ENCODE assay signal across 11 cellular contexts in genomic region chr19:13094771-13095392, GRCh38. TPM values are rescaled to one million over a fixed set of nuclear protein-coding genes. Genes with fewer than 3 reads are reported as not detected.
DNase-seq lines count a peak whose midpoint lies in the region; ATAC-seq and TF ChIP-seq lines count a peak whose summit lies in the region.
"Had no signal": no experiment of that assay in that cellular context is flagged by ENCODE, and none has a peak within 500 bp of the region (broad histone marks: within the 10 kb centered on the region; RNA-seq: fewer than 3 reads in every experiment).

No MANE protein-coding gene starts in this region.

- H3K36me3 Mint-ChIP-seq in MCF 10A (ENCODE audit: insufficient read depth, unreplicated experiment): peaks cover 11% of the 10 kb centered on the region
- no peaks in the 10 kb centered on the region for H3K36me3 Mint-ChIP-seq in CD8-positive, alpha-beta T cell

- POLR2A ChIA-PET in MCF 10A (lab: Yijun Ruan, JAX) (no interaction called here), Panc1 (lab: Charles Lee) (interaction anchor here (0.5 kb wide), 1 partner anchor 123 kb away, joined by 4 read pairs; no protein-coding TSS in a partner anchor)
- POLR2A ChIA-PET in CD8-positive, alpha-beta T cell (lab: Charles Lee): interaction anchor here (0.8 to 2.2 kb wide), 4 partner anchors 10 to 204 kb away, joined by 3 to 10 read pairs (median 3); partner anchors contain the start of gene GCDH

- H3K36me3 ChIP-seq in mammary epithelial cell (ENCODE audit: insufficient read depth, low read length) (peaks cover 2% of the 10 kb centered on the region), Panc1 (ENCODE audit: control insufficient read depth, insufficient read depth, low read length) (no peaks in the 10 kb centered on the region; the same call in 1 of the 2 replicates), iPS-15b (ENCODE audit: control insufficient read depth, insufficient read depth, low read length) (no peaks in the 10 kb centered on the region), tibial nerve (peaks cover 0 to 13% (median 0%) of the 10 kb centered on the region in 3 donors)
- H3K36me3 ChIP-seq in CD8-positive, alpha-beta T cell (ENCODE audit: insufficient read depth, low read length): no peaks in the 10 kb centered on the region

- ATAC-seq in Panc1: no peak
- ATAC-seq in CD8-positive, alpha-beta T cell: no peak

- intact Hi-C loops in mammary epithelial cell (cut with micrococcal nuclease): loop anchor here (2.0 kb wide), 1 partner anchor 60 kb away; no protein-coding TSS in a partner anchor
- intact Hi-C loops in MCF 10A (cut with micrococcal nuclease): loop anchor here (1.0 kb wide), 1 partner anchor 117 kb away; no protein-coding TSS in a partner anchor
- intact Hi-C loops in Panc1 (cut with micrococcal nuclease; ENCODE audit: unreplicated experiment): loop anchor here (5.0 to 10.0 kb wide), 2 partner anchors 60 to 118 kb away; no protein-coding TSS in a partner anchor
- intact Hi-C loops in CD8-positive, alpha-beta T cell (cut with DNase I, micrococcal nuclease): loop anchor here (5.0 kb wide), 2 partner anchors 63 to 208 kb away; partner anchors contain the start of gene KLF1 (in 1 of the 2)

- TF ChIP-seq EP300 in tibial nerve (IDR thresholded peaks at IDR 0.05): no peak

- no peak overlapping the region for H3K9ac ChIP-seq in mammary epithelial cell (ENCODE audit: insufficient read depth, low read length)
- H3K9ac ChIP-seq in iPS-15b (ENCODE audit: low read depth, low read length): no peak overlapping the region
- H3K9ac ChIP-seq: parathyroid adenoma had no signal

- H3K4me1 ChIP-seq in mammary epithelial cell (ENCODE audit: insufficient read depth, low read length) (peaks cover 2% of the 10 kb centered on the region), Panc1 (ENCODE audit: control insufficient read depth, insufficient read depth, low read length) (peaks cover 53% of the 10 kb centered on the region), iPS-15b (ENCODE audit: control insufficient read depth, insufficient read depth, low read length) (peaks cover 15% of the 10 kb centered on the region), tibial nerve (peaks cover 0 to 92% (median 80%) of the 10 kb centered on the region in 4 donors)
- H3K4me1 ChIP-seq in CD8-positive, alpha-beta T cell (ENCODE audit: insufficient read depth, low read length): peaks cover 40% of the 10 kb centered on the region
- H3K4me1 ChIP-seq: parathyroid adenoma had no signal

- H3K4me3 ChIP-seq in mammary epithelial cell (replicated peaks in 1 of 3; ENCODE audit: insufficient read depth in 1 of 3, low read depth in 2 of 3, low read length in 3 of 3): no peak overlapping the region
- no peak overlapping the region for H3K4me3 ChIP-seq in Panc1 (ENCODE audit: low read depth in 2 of 2, low read length in 2 of 2)
- peak overlapping the region; percentile 74 for H3K4me3 ChIP-seq in iPS-15b (ENCODE audit: low read depth, low read length)
- peak overlapping the region in 2 of 4 donors; percentile 35 to 40 for H3K4me3 ChIP-seq in tibial nerve
- H3K4me3 ChIP-seq in CD8-positive, alpha-beta T cell (ENCODE audit: low read depth, low read length): no peak overlapping the region

- peak in 1 of 2 donors; percentile 2 for TF ChIP-seq POLR2A in tibial nerve (IDR thresholded peaks at IDR 0.05)

- no peaks in the 10 kb centered on the region for H4K20me1 ChIP-seq in mammary epithelial cell (ENCODE audit: insufficient read depth, low read length)

- CTCF ChIA-PET in mammary epithelial cell (lab: Charles Lee; ENCODE audit: low non-redundant PET) (interaction anchor here (0.6 to 1.8 kb wide), 2 partner anchors 117 to 127 kb away, joined by 9 to 15 read pairs; no protein-coding TSS in a partner anchor), MCF 10A (lab: Yijun Ruan, JAX) (interaction anchor here (0.6 to 7.6 kb wide), 22 partner anchors 9 to 336 kb away, joined by 3 to 97 read pairs (median 4); partner anchors contain the start of gene DAND5), Panc1 (lab: Charles Lee) (interaction anchor here (0.6 to 1.2 kb wide), 5 partner anchors 34 to 204 kb away, joined by 3 to 8 read pairs (median 7); partner anchors contain the start of gene GCDH)
- CTCF ChIA-PET in CD8-positive, alpha-beta T cell (lab: Charles Lee): interaction anchor here (0.6 to 9.3 kb wide), 17 partner anchors 10 to 210 kb away, joined by 3 to 138 read pairs (median 12); partner anchors contain the start of gene DAND5

- no peak overlapping the region for H3K4me3 Mint-ChIP-seq in MCF 10A (ENCODE audit: unreplicated experiment)
- H3K4me3 Mint-ChIP-seq in CD8-positive, alpha-beta T cell: no peak overlapping the region

- in situ Hi-C loops in mammary epithelial cell (cut with MboI; ENCODE audit: low sequenced_read_pairs in 2 of 2): loop anchor here (5.0 to 10.0 kb wide), 2 partner anchors 118 to 120 kb away; no protein-coding TSS in a partner anchor
- in situ Hi-C loops in Panc1 (cut with HindIII; ENCODE audit: low pct_unique_long_range_greater_than_20kb, low sequenced_read_pairs): no loop called here
- in situ Hi-C loops in KBM-7 (cut with MboI; ENCODE audit: low pct_unique_long_range_greater_than_20kb, low sequenced_read_pairs): loop anchor here (25.0 kb wide), 1 partner anchor 108 kb away; the partner anchor contains the start of gene NFIX

- H3K27ac ChIP-seq in mammary epithelial cell (ENCODE audit: insufficient read depth, low read depth, low read length): no peak overlapping the region
- no peak overlapping the region for H3K27ac ChIP-seq in Panc1 (ENCODE audit: low read length)
- H3K27ac ChIP-seq in tibial nerve: peak overlapping the region; percentile 72 to 88 (median 82)
- H3K27ac ChIP-seq in CD8-positive, alpha-beta T cell (ENCODE audit: low read depth, low read length): no peak overlapping the region
- H3K27ac ChIP-seq: parathyroid adenoma had no signal

- DNase-seq in mammary epithelial cell (no peak), MCF 10A (ENCODE audit: unreplicated experiment) (no peak), Panc1 (ENCODE audit: low read depth, low spot score) (no peak), tibial nerve (ENCODE audit: low spot score in 2 of 2) (no peak), KBM-7 (no peak)
- DNase-seq in CD8-positive, alpha-beta T cell: no peak
- DNase-seq in stimulated activated CD4-positive, alpha-beta T cell treated with anti-CD3 and anti-CD28 coated beads, Interleukin-4, amount 100 ng/mL, for 24 hours: no peak
- DNase-seq: foreskin melanocyte, NCI-H187 treated with DMSO at 0.1 percent for 48 hours had no signal

- no peak for TF ChIP-seq CTCF in mammary epithelial cell (conservative IDR thresholded peaks at IDR 0.05 in 1 of 2, IDR thresholded peaks at IDR 0.05 in 1 of 2; ENCODE audit: extremely low read depth in 1 of 2, insufficient read depth in 1 of 2, low read depth in 1 of 2, low read length in 2 of 2)
- no peak for TF ChIP-seq CTCF in MCF 10A (IDR thresholded peaks at IDR 0.05; ENCODE audit: unreplicated experiment)
- TF ChIP-seq CTCF in Panc1 (IDR thresholded peaks at IDR 0.05): no peak
- TF ChIP-seq CTCF in tibial nerve (IDR thresholded peaks at IDR 0.05): no peak
- no peak for TF ChIP-seq CTCF in CD8-positive, alpha-beta T cell (IDR thresholded peaks at IDR 0.05)

- no peaks in the 10 kb centered on the region for H3K9me3 Mint-ChIP-seq in MCF 10A (ENCODE audit: unreplicated experiment)
- H3K9me3 Mint-ChIP-seq in CD8-positive, alpha-beta T cell: no peaks in the 10 kb centered on the region

- H3K9me3 ChIP-seq in mammary epithelial cell (replicated peaks; ENCODE audit: insufficient read depth, low read length) (no peaks in the 10 kb centered on the region), Panc1 (ENCODE audit: control insufficient read depth, insufficient read depth, low read depth, low read length) (no peaks in the 10 kb centered on the region), iPS-15b (ENCODE audit: control insufficient read depth, insufficient read depth, low read length) (no peaks in the 10 kb centered on the region), tibial nerve (no peaks in the 10 kb centered on the region)
- no peaks in the 10 kb centered on the region for H3K9me3 ChIP-seq in CD8-positive, alpha-beta T cell (ENCODE audit: low read length)

- BruUV-seq in mammary epithelial cell (replicated peaks; lab: Mats Ljungman, UMichigan) (TSS peak; percentile 14), MCF 10A (replicated peaks; lab: Mats Ljungman, UMichigan) (no TSS peak), Panc1 (replicated peaks; lab: Mats Ljungman, UMichigan) (TSS peak; percentile 66)

- no peak overlapping the region for H3K27ac Mint-ChIP-seq in MCF 10A (ENCODE audit: low read depth, unreplicated experiment)
- H3K27ac Mint-ChIP-seq in CD8-positive, alpha-beta T cell: no peak overlapping the region

- dilution Hi-C loops in mammary epithelial cell (cut with HindIII; ENCODE audit: low sequenced_read_pairs): no loop called here

- no peaks in the 10 kb centered on the region for H3K27me3 Mint-ChIP-seq in MCF 10A (ENCODE audit: insufficient read depth, unreplicated experiment)
- peaks cover 24% of the 10 kb centered on the region for H3K27me3 Mint-ChIP-seq in CD8-positive, alpha-beta T cell (ENCODE audit: low read depth)

- no peak overlapping the region for H2AFZ ChIP-seq in mammary epithelial cell (ENCODE audit: low read depth, low read length)
- H2AFZ ChIP-seq: parathyroid adenoma had no signal

- H3K4me1 Mint-ChIP-seq in MCF 10A (ENCODE audit: insufficient read depth, unreplicated experiment): peaks cover 5% of the 10 kb centered on the region
- H3K4me1 Mint-ChIP-seq in CD8-positive, alpha-beta T cell (ENCODE audit: low read depth): peaks cover 28% of the 10 kb centered on the region

- no peak overlapping the region for H3K4me2 ChIP-seq in mammary epithelial cell (ENCODE audit: insufficient read depth, low read depth, low read length)

- WGBS in mammary epithelial cell (ENCODE audit: low coverage, missing lambda C conversion rate): 84% methylated on average over 13 of the region's 16 CpGs
- 40 to 56% methylated on average over 16 of the region's 16 CpGs for WGBS in tibial nerve, 2 donors

- H3K79me2 ChIP-seq in mammary epithelial cell (ENCODE audit: insufficient read depth, low read length): no peaks in the 10 kb centered on the region
- H3K79me2 ChIP-seq: parathyroid adenoma had no signal

- H3K27me3 ChIP-seq in mammary epithelial cell (ENCODE audit: insufficient read depth, low read length) (no peaks in the 10 kb centered on the region), Panc1 (ENCODE audit: control insufficient read depth, insufficient read depth, low read length) (no peaks in the 10 kb centered on the region), iPS-15b (ENCODE audit: control insufficient read depth, insufficient read depth, low read length) (peaks cover 50% of the 10 kb centered on the region), tibial nerve (no peaks in the 10 kb centered on the region)
- H3K27me3 ChIP-seq in CD8-positive, alpha-beta T cell (ENCODE audit: insufficient read depth, low read length): peaks cover 16% of the 10 kb centered on the region

RNA-seq across cellular contexts. Expression of gene LYL1, which starts 7.8 kb away (rescaled TPM):
- total RNA-seq in mammary epithelial cell (not detected), MCF 10A (2022) (not detected in 2 replicates), Panc1 (2021; ENCODE audit: unreplicated experiment) (0.23 TPM), tibial nerve (10 to 100 TPM; 21.1 to 43.5 (median 25.8) TPM)
- polyA plus RNA-seq in mammary epithelial cell: not detected
- not detected for polyA minus RNA-seq in mammary epithelial cell
- 0.48 TPM for polyA plus RNA-seq in Panc1 (2012; ENCODE audit: insufficient read length)
- total RNA-seq in CD8-positive, alpha-beta T cell: under 1 TPM; 0.81 to 0.92 TPM

RNA-seq across cellular contexts. Expression of gene TRMT1, which starts 21.7 kb away (rescaled TPM):
- total RNA-seq in mammary epithelial cell (10 to 100 TPM; 28.7 to 56.2 TPM), MCF 10A (2022) (47.5 and 63.2 TPM in 2 replicates), Panc1 (2021; ENCODE audit: unreplicated experiment) (52.0 TPM), tibial nerve (10 to 100 TPM; 38.4 to 92.7 (median 49.2) TPM)
- polyA plus RNA-seq in mammary epithelial cell: 39.3 TPM
- polyA minus RNA-seq in mammary epithelial cell: 66.7 TPM
- 41.4 TPM for polyA plus RNA-seq in Panc1 (2012; ENCODE audit: insufficient read length)
- 10 to 100 TPM; 76.4 to 77.2 TPM for total RNA-seq in CD8-positive, alpha-beta T cell

RNA-seq across cellular contexts. Expression of gene NACC1, which starts 23.2 kb away (rescaled TPM):
- total RNA-seq in mammary epithelial cell (100 to 1,000 TPM in 1 of 2 donors, 10 to 100 TPM in 1; 76.2 to 106 TPM), MCF 10A (2022) (55.9 and 67.3 TPM in 2 replicates), Panc1 (2021; ENCODE audit: unreplicated experiment) (129 TPM), tibial nerve (10 to 100 TPM; 15.3 to 37.1 (median 25.8) TPM)
- 90.9 TPM for polyA plus RNA-seq in mammary epithelial cell
- 45.9 TPM for polyA minus RNA-seq in mammary epithelial cell
- polyA plus RNA-seq in Panc1 (2012; ENCODE audit: insufficient read length): 97.8 TPM
- total RNA-seq in CD8-positive, alpha-beta T cell: 10 to 100 TPM; 16.8 to 20.8 TPM

RNA-seq across cellular contexts. Expression of gene STX10, which starts 55.3 kb away (rescaled TPM):
- total RNA-seq in mammary epithelial cell: 10 to 100 TPM; 33.7 to 48.0 TPM
- 67.4 TPM for polyA plus RNA-seq in mammary epithelial cell
- 102 TPM for polyA minus RNA-seq in mammary epithelial cell
- total RNA-seq in MCF 10A (2022): 35.2 and 37.9 TPM in 2 replicates
- 43.6 TPM for total RNA-seq in Panc1 (2021; ENCODE audit: unreplicated experiment)
- 108 TPM for polyA plus RNA-seq in Panc1 (2012; ENCODE audit: insufficient read length)
- total RNA-seq in tibial nerve: 100 to 1,000 TPM in 1 of 4 donors, 10 to 100 TPM in 3; 58.6 to 145 (median 86.6) TPM
- total RNA-seq in CD8-positive, alpha-beta T cell: 10 to 100 TPM; 35.7 to 37.5 TPM

RNA-seq across cellular contexts. Expression of gene IER2, which starts 55.3 kb away (rescaled TPM):
- total RNA-seq in mammary epithelial cell: 100 to 1,000 TPM in 1 of 2 donors, 10 to 100 TPM in 1; 16.2 to 108 TPM
- 42.1 TPM for polyA plus RNA-seq in mammary epithelial cell
- polyA minus RNA-seq in mammary epithelial cell: 25.5 TPM
- total RNA-seq in MCF 10A (2022): 63.0 and 92.3 TPM in 2 replicates
- 80.4 TPM for total RNA-seq in Panc1 (2021; ENCODE audit: unreplicated experiment)
- 81.1 TPM for polyA plus RNA-seq in Panc1 (2012; ENCODE audit: insufficient read length)
- 10 to 100 TPM; 37.3 to 77.4 (median 58.3) TPM for total RNA-seq in tibial nerve
- total RNA-seq in CD8-positive, alpha-beta T cell: 100 to 1,000 TPM; 223 to 229 TPM

Comparison
In these comparisons a context has a peak if more than half of its experiments do, and no peak if none do; other contexts are left out.
1. H3K27ac ChIP-seq: peak in tibial nerve (4 of 4); none in mammary epithelial cell (single experiment), Panc1 (single experiment) and CD8-positive, alpha-beta T cell (single experiment).
2. RNA of gene LYL1, which starts 7.8 kb away (total RNA-seq): 21.1 to 43.5 TPM in tibial nerve; 0.81 to 0.92 TPM in CD8-positive, alpha-beta T cell, 0.23 TPM in Panc1 (single experiment), not detected in mammary epithelial cell and not detected in MCF 10A; every median in the first group is over 10 times any median in the second.